Comparison of ENCODE assay signal across 1 cellular context in genomic region chr3:14456794-14457193, GRCh38.
A peak's percentile ranks its signal among the peaks of the same experiment; 100 is the strongest.
TF ChIP-seq lines count a peak whose summit lies in the region.

No MANE protein-coding gene starts in this region.

TF ChIP-seq in K562, 482 proteins besides CTCF, POLR2A, EP300 and RAD21:
- TF ChIP-seq ETS2 (tag; IDR thresholded peaks at IDR 0.05; ENCODE audit: borderline replicate concordance, poor library complexity, severe bottlenecking) (no peak), CHD2 (IDR thresholded peaks at IDR 0.05; ENCODE audit: low read depth, low read length) (0 out of 2 replicates have a peak, but pooled peaks have one; percentile 4), ZNF740 (CRISPR knock-in tag; IDR thresholded peaks at IDR 0.05) (peak; percentile 4; the same call in 1 of the 2 replicates), ZNF740 (tag; IDR thresholded peaks at IDR 0.05) (no peak), PCBP2 (IDR thresholded peaks at IDR 0.05; ENCODE audit: low read depth, low read length, poor library complexity, severe bottlenecking) (no peak), CBFB (CRISPR knock-in tag; IDR thresholded peaks at IDR 0.05) (0 out of 2 replicates have a peak, but pooled peaks have one; percentile 25), ZNF41 (CRISPR knock-in tag; conservative IDR thresholded peaks at IDR 0.05) (no peak), PRDM10 (IDR thresholded peaks at IDR 0.05; ENCODE audit: partially characterized antibody) (no peak), GTF3C2 (IDR thresholded peaks at IDR 0.05; ENCODE audit: borderline replicate concordance, extremely low read depth, insufficient read length) (no peak), NR1H2 (CRISPR knock-in tag; IDR thresholded peaks at IDR 0.05) (0 out of 2 replicates have a peak, but pooled peaks have one; percentile 28), RBM22 (IDR thresholded peaks at IDR 0.05; ENCODE audit: low read depth, low read length, poor library complexity, severe bottlenecking) (peak; percentile 52), TSC22D4 (tag; IDR thresholded peaks at IDR 0.05) (no peak), CUX1 (CRISPR knock-in tag; IDR thresholded peaks at IDR 0.05) (no peak), MECOM (CRISPR knock-in tag; IDR thresholded peaks at IDR 0.05) (no peak), MBD2 (IDR thresholded peaks at IDR 0.05; ENCODE audit: borderline replicate concordance, low read depth) (no peak), HDGF (IDR thresholded peaks at IDR 0.05) (no peak), GMEB1 (CRISPR knock-in tag; IDR thresholded peaks at IDR 0.05) (no peak), POLR2G (IDR thresholded peaks at IDR 0.05; ENCODE audit: low read depth, low read length) (peak; percentile 69), POLR2AphosphoS2 (IDR thresholded peaks at IDR 0.05; ENCODE audit: low read length) (0 out of 2 replicates have a peak, but pooled peaks have one; percentile 20), ZC3H11A (IDR thresholded peaks at IDR 0.05; ENCODE audit: low read depth, low read length) (no peak)
